ENCODE assay signal across 22 cellular contexts in the genomic region with DNA sequence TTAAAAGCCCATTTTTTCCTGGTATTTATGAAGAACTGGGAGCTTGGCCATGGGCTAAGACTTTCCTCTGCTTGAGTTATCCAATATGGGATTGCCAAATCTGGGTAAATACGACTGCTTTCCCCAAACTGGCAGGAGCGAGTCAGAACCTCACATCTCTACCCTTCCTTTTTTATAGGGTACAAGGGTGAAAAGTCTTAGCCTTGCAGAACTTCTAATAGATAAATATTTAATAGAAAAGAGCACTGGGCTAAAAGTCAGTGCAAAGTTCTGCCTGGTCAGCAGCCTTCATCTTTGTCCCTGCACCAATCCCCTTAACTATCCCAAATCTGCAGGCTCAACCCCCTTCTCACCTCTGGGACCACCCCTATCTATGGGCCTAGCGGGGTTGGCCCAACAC.
DNase-seq lines count a peak whose midpoint lies in the region; ATAC-seq and TF ChIP-seq lines count a peak whose summit lies in the region.
"Had no signal": no experiment of that assay in that cellular context is flagged by ENCODE, and none has a peak within 500 bp of the region (broad histone marks: within the 10 kb centered on the region; RNA-seq: fewer than 3 reads in every experiment).

No MANE protein-coding gene starts in this region.

- H3K27me3 ChIP-seq in BLaER1 treated with 17β-estradiol and CSF1 and Interleukin-3, amounts not matched to agents 10 nM and 100 nM, result no peaks in the 10 kb centered on the region
- H3K27me3 ChIP-seq in adipocyte (replicated peaks; ENCODE audit: control insufficient read depth, insufficient read depth, low read length) (no peaks in the 10 kb centered on the region), liver (ENCODE audit: control insufficient read depth in 4 of 4, insufficient read depth in 4 of 4, low read length in 3 of 4) (no peaks in the 10 kb centered on the region), upper lobe of right lung (no peaks in the 10 kb centered on the region)
- H3K27me3 ChIP-seq: BLaER1 had no signal

- CTCF ChIA-PET in WTC11 (lab: Charles Lee), result no interaction called here

- intact Hi-C loops in upper lobe of right lung (cut with DNase I), result no loop called here

- peak overlapping the region in 6 of 11 experiments; percentile 1 to 82 (median 62); a peak in 4 of 22 replicates for H3K4me2 ChIP-seq in BLaER1 treated with 17β-estradiol and CSF1 and Interleukin-3, amounts not matched to agents 10 nM and 100 nM
- H3K4me2 ChIP-seq: A549, GM23338 had no signal

- H3K36me3 Mint-ChIP-seq in WTC11, result no peaks in the 10 kb centered on the region
- H3K36me3 Mint-ChIP-seq: CD14-positive monocyte; CD8-positive, alpha-beta memory T cell had no signal

- H3K9me3 ChIP-seq in BLaER1 treated with 17β-estradiol and CSF1 and Interleukin-3, amounts not matched to agents 10 nM and 100 nM (replicated peaks in 1 of 11), result no peaks in the 10 kb centered on the region
- H3K9me3 ChIP-seq in adipocyte (ENCODE audit: control insufficient read depth, low read length), result no peaks in the 10 kb centered on the region
- H3K9me3 ChIP-seq in liver (ENCODE audit: control insufficient read depth in 4 of 4, low read length in 3 of 4), result no peaks in the 10 kb centered on the region
- no peaks in the 10 kb centered on the region for H3K9me3 ChIP-seq in upper lobe of right lung
- H3K9me3 ChIP-seq: A549, BLaER1 had no signal

- H3K4me1 ChIP-seq in BLaER1 treated with 17β-estradiol and CSF1 and Interleukin-3, amounts not matched to agents 10 nM and 100 nM, result peaks cover 37 to 58% (median 46%) of the 10 kb centered on the region in 10 experiments
- H3K4me1 ChIP-seq in adipocyte (ENCODE audit: control insufficient read depth, insufficient read depth, low read length), result peaks cover 51% of the 10 kb centered on the region
- peaks cover 22 to 91% (median 76%) of the 10 kb centered on the region in 4 donors for H3K4me1 ChIP-seq in liver (ENCODE audit: control insufficient read depth in 4 of 4, insufficient read depth in 4 of 4, low read length in 3 of 4)
- no peaks in the 10 kb centered on the region for H3K4me1 ChIP-seq in upper lobe of right lung
- H3K4me1 ChIP-seq: A549 had no signal

- H3K4me3 ChIP-seq in BLaER1 treated with 17β-estradiol and CSF1 and Interleukin-3, amounts not matched to agents 10 nM and 100 nM, result no peak overlapping the region
- H3K4me3 ChIP-seq in adipocyte (ENCODE audit: low read length) (no peak overlapping the region), liver (ENCODE audit: low read depth in 1 of 3, low read length in 3 of 3) (no peak overlapping the region), upper lobe of right lung (no peak overlapping the region)
- H3K4me3 ChIP-seq: A549, BLaER1, GM12878, GM23338 had no signal

- peak overlapping the region in 1 of 11 experiments; percentile 32; a peak in 1 of 22 replicates for H3K27ac ChIP-seq in BLaER1 treated with 17β-estradiol and CSF1 and Interleukin-3, amounts not matched to agents 10 nM and 100 nM
- H3K27ac ChIP-seq in liver (ENCODE audit: low read depth in 1 of 2, low read length in 2 of 2), result peak overlapping the region; percentile 73 to 77
- no peak overlapping the region for H3K27ac ChIP-seq in upper lobe of right lung
- H3K27ac ChIP-seq: A549 had no signal

- H3K27ac Mint-ChIP-seq in WTC11, result no peak overlapping the region
- H3K27ac Mint-ChIP-seq: B cell; CD4-positive, alpha-beta T cell; CD8-positive, alpha-beta memory T cell; GM23338; H9 had no signal

- peak; percentile 30 for ATAC-seq in upper lobe of right lung
- no peak for ATAC-seq in WTC11
- ATAC-seq: A549, GM12878, GM23338, HCT116 had no signal

- no peak for TF ChIP-seq CTCF in liver (IDR thresholded peaks at IDR 0.05; ENCODE audit: low read depth, low read length, missing input control)
- no peak for TF ChIP-seq CTCF in upper lobe of right lung (IDR thresholded peaks at IDR 0.05)
- TF ChIP-seq CTCF in WTC11 (IDR thresholded peaks at IDR 0.05), result no peak

- no peaks in the 10 kb centered on the region for H4K20me1 ChIP-seq in BLaER1 treated with 17β-estradiol and CSF1 and Interleukin-3, amounts not matched to agents 10 nM and 100 nM
- H4K20me1 ChIP-seq: BLaER1 had no signal

- peaks cover 3% of the 10 kb centered on the region; the same call in 1 of the 2 replicates for H3K4me1 Mint-ChIP-seq in WTC11
- H3K4me1 Mint-ChIP-seq: CD8-positive, alpha-beta memory T cell; GM23338 had no signal

- peak; percentile 54 to 63 for TF ChIP-seq RAD21 in liver (IDR thresholded peaks at IDR 0.05)

- POLR2A ChIA-PET in WTC11 (lab: Charles Lee), result no interaction called here

- no peaks in the 10 kb centered on the region for H3K36me3 ChIP-seq in BLaER1 treated with 17β-estradiol and CSF1 and Interleukin-3, amounts not matched to agents 10 nM and 100 nM
- H3K36me3 ChIP-seq in adipocyte (ENCODE audit: control insufficient read depth, insufficient read depth, low read length, severe bottlenecking) (no peaks in the 10 kb centered on the region), liver (ENCODE audit: control insufficient read depth in 4 of 4, insufficient read depth in 3 of 4, low read depth in 1 of 4, low read length in 3 of 4) (no peaks in the 10 kb centered on the region), upper lobe of right lung (no peaks in the 10 kb centered on the region)
- H3K36me3 ChIP-seq: BLaER1 had no signal

- WGBS in liver, result 40% methylated on average over 3 of the region's 3 CpGs

- no peak overlapping the region for H3K4me3 Mint-ChIP-seq in WTC11
- H3K4me3 Mint-ChIP-seq: B cell; CD14-positive monocyte; CD4-positive, alpha-beta T cell; CD8-positive, alpha-beta memory T cell; GM23338; H9 had no signal

- no peak overlapping the region for H3K9ac ChIP-seq in BLaER1 treated with 17β-estradiol and CSF1 and Interleukin-3, amounts not matched to agents 10 nM and 100 nM
- H3K9ac ChIP-seq in adipocyte (ENCODE audit: low read length), result peak overlapping the region; percentile 65
- H3K9ac ChIP-seq in liver (ENCODE audit: low read depth in 1 of 2, low read length in 2 of 2), result peak overlapping the region in 1 of 2 donors; percentile 45
- H3K9ac ChIP-seq: BLaER1 had no signal

- H3K9me3 Mint-ChIP-seq in WTC11, result no peaks in the 10 kb centered on the region
- H3K9me3 Mint-ChIP-seq: CD4-positive, alpha-beta T cell; CD8-positive, alpha-beta memory T cell; GM23338; H9 had no signal

- DNase-seq in adipocyte (ENCODE audit: low read depth) (no peak), upper lobe of right lung (no peak), AG20443 (ENCODE audit: low spot score) (no peak), WTC11 (ENCODE audit: low spot score) (no peak)
- DNase-seq in stimulated activated CD4-positive, alpha-beta T cell treated with anti-CD3 and anti-CD28 coated beads, Interleukin-2, amount 100 ng/mL, for 24 hours, result no peak
- DNase-seq: 8988T; CD4-positive, alpha-beta T cell; CD8-positive, alpha-beta memory T cell; DMS 273 treated with DMSO at 0.1 percent for 48 hours; DMS79; EL; GDM1; H9 had no signal

- no peaks in the 10 kb centered on the region; the same call in 1 of the 2 replicates for H3K27me3 Mint-ChIP-seq in WTC11 (ENCODE audit: low read depth)

TF ChIP-seq in liver, 16 proteins besides CTCF, POLR2A, EP300 and RAD21 (continues in another document):
- TF ChIP-seq, protein P1, sequence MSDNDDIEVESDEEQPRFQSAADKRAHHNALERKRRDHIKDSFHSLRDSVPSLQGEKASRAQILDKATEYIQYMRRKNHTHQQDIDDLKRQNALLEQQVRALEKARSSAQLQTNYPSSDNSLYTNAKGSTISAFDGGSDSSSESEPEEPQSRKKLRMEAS (IDR thresholded peaks at IDR 0.05), result peak; percentile 95
- TF ChIP-seq SP1 (IDR thresholded peaks at IDR 0.05), result peak; percentile 96

TF ChIP-seq in WTC11, 78 proteins besides CTCF, POLR2A, EP300 and RAD21:
- TF ChIP-seq NR2C2 (CRISPR knock-in tag; IDR thresholded peaks at IDR 0.05) (no peak), E2F4 (CRISPR knock-in tag; IDR thresholded peaks at IDR 0.05; ENCODE audit: borderline replicate concordance, low read depth) (no peak), GABPB1 (CRISPR knock-in tag; IDR thresholded peaks at IDR 0.05) (no peak), MXD4 (CRISPR knock-in tag; IDR thresholded peaks at IDR 0.05; ENCODE audit: borderline replicate concordance) (no peak)
- TF ChIP-seq, protein P2, sequence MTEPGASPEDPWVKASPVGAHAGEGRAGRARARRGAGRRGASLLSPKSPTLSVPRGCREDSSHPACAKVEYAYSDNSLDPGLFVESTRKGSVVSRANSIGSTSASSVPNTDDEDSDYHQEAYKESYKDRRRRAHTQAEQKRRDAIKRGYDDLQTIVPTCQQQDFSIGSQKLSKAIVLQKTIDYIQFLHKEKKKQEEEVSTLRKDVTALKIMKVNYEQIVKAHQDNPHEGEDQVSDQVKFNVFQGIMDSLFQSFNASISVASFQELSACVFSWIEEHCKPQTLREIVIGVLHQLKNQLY (CRISPR knock-in tag; IDR thresholded peaks at IDR 0.05), result no peak
